Comparison of ENCODE assay signal across 8 cellular contexts in genomic region chr17:31596382-31597323, GRCh38.
DNase-seq lines count a peak whose midpoint lies in the region; ATAC-seq and TF ChIP-seq lines count a peak whose summit lies in the region.

No MANE protein-coding gene starts in this region.

- intact Hi-C loops in breast epithelium (cut with DNase I; ENCODE audit: low total_unique reads), result no loop called here

- peak; percentile 60 for DNase-seq in GF-D8 (lab: John Stamatoyannopoulos, UW)
- DNase-seq in NB4 (ENCODE audit: low read depth), result peak; percentile 100
- peak in 1 of 2 donors; percentile 58 for DNase-seq in breast epithelium (ENCODE audit: low spot score in 2 of 2)
- DNase-seq in islet precursor cell, result peak; percentile 100
- peak; percentile 34 for DNase-seq in stimulated activated CD8-positive, alpha-beta memory T cell treated with anti-CD3 and anti-CD28 coated beads, Interleukin-4, amount 100 ng/mL, for 48 hours

- H3K27ac ChIP-seq in breast epithelium, result peak overlapping the region; percentile 72 to 83

- ATAC-seq in GM21786 (IDR thresholded peaks at IDR 0.05; ENCODE audit: unreplicated experiment) (peak; percentile 86), HG02840 (IDR thresholded peaks at IDR 0.05; ENCODE audit: low FRiP score, unreplicated experiment) (no peak), GM18873 (IDR thresholded peaks at IDR 0.05; ENCODE audit: low FRiP score, unreplicated experiment) (no peak)

- H3K9me3 ChIP-seq in breast epithelium, result no peaks in the 10 kb centered on the region

- no peak for TF ChIP-seq CTCF in NB4 (IDR thresholded peaks at IDR 0.05; ENCODE audit: low read depth, low read length)
- TF ChIP-seq CTCF in breast epithelium (IDR thresholded peaks at IDR 0.05), result no peak

- peaks cover 5 to 6% of the 10 kb centered on the region in 2 donors for H3K4me1 ChIP-seq in breast epithelium

- TF ChIP-seq POLR2A in NB4 (IDR thresholded peaks at IDR 0.05; ENCODE audit: extremely low read depth, insufficient read length) (peak; percentile 45), breast epithelium (IDR thresholded peaks at IDR 0.05) (no peak)

- H3K36me3 ChIP-seq in breast epithelium, result no peaks in the 10 kb centered on the region

- H3K4me3 ChIP-seq in NB4 (ENCODE audit: low read depth, low read length) (peak overlapping the region; percentile 26), breast epithelium (no peak overlapping the region)

- no peaks in the 10 kb centered on the region for H3K27me3 ChIP-seq in breast epithelium
